ENCODE assay signal across 25 cellular contexts in the genomic region with DNA sequence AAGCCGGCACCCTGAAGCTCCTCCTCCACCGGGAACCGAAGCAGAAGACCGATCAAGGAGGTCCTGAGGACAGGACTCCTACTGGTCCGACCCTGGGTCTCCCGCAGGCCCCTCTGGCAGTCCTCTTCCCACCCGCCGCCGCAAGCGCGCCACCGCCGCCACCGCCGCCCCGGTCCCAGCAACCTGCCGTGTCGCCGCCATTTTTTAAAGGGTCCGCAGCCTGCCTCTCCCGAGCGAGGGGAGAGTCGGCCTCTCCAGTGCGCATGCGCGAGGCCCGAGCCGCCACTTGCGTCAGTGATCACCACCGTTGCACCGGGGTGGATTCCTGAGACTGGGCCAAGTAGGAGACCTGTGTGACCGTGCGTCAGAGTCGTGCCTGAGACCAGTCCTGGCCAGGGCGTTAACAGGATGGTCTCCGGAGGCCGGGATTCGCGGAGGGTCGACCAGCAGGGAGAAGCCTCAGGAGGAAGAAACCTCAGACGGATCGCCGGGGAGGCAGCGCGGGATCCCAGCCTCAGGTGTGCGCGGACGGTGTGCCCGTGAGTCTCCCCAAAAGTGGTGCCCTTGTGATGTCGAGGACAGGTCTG. TPM values are rescaled to one million over a fixed set of nuclear protein-coding genes. Genes with fewer than 3 reads are reported as not detected.
DNase-seq lines count a peak whose midpoint lies in the region; ATAC-seq and TF ChIP-seq lines count a peak whose summit lies in the region.
"Had no signal": no experiment of that assay in that cellular context is flagged by ENCODE, and none has a peak within 500 bp of the region (broad histone marks: within the 10 kb centered on the region; RNA-seq: fewer than 3 reads in every experiment).

No MANE protein-coding gene starts in this region.

- H3K4me3 ChIP-seq in testis: peak overlapping the region; percentile 46 to 57
- H3K4me3 ChIP-seq: gastrocnemius medialis, SJSA1 had no signal

- H3K4me1 Mint-ChIP-seq in chondrocyte (ENCODE audit: low read depth) (no peaks in the 10 kb centered on the region), immature natural killer cell (no peaks in the 10 kb centered on the region)
- H3K4me1 Mint-ChIP-seq: activated CD8-positive, alpha-beta memory T cell treated with anti-CD3 and anti-CD28 coated beads, Interleukin-2, amount 10 ng/mL, durations not matched to agents 7 days and 5 days; CD14-positive monocyte; naive thymus-derived CD4-positive, alpha-beta T cell had no signal

- peaks cover 13% of the 10 kb centered on the region for H3K9me3 Mint-ChIP-seq in chondrocyte (ENCODE audit: low read depth)
- H3K9me3 Mint-ChIP-seq in immature natural killer cell: peaks cover 16 to 35% (median 26%) of the 10 kb centered on the region in 6 donors

- TF ChIP-seq POLR2A in testis (IDR thresholded peaks at IDR 0.05): no peak

- no peaks in the 10 kb centered on the region for H3K27me3 ChIP-seq in testis
- H3K27me3 ChIP-seq: gastrocnemius medialis, SJSA1 had no signal

- intact Hi-C loops in Right ventricle myocardium inferior (cut with DNase I) (no loop called here), left ventricle myocardium superior (cut with micrococcal nuclease) (no loop called here), testis (cut with DNase I; ENCODE audit: low total_unique reads) (no loop called here)

- no peaks in the 10 kb centered on the region for H3K9me3 ChIP-seq in testis
- H3K9me3 ChIP-seq: gastrocnemius medialis, SJSA1 had no signal

- H3K4me3 Mint-ChIP-seq in chondrocyte (ENCODE audit: unreplicated experiment) (no peak overlapping the region), immature natural killer cell (no peak overlapping the region)
- H3K4me3 Mint-ChIP-seq: activated CD8-positive, alpha-beta memory T cell treated with anti-CD3 and anti-CD28 coated beads, Interleukin-2, amount 10 ng/mL, durations not matched to agents 7 days and 5 days; activated naive CD8-positive, alpha-beta T cell; CD14-positive monocyte had no signal

- WGBS in testis, 2 donors: 70 to 90% methylated on average over 15 to 50 of the region's 50 CpGs

- ATAC-seq in Right ventricle myocardium inferior: peak; percentile 28
- no peak for ATAC-seq in left ventricle myocardium superior
- ATAC-seq in omental fat pad (ENCODE audit: low FRiP score): no peak
- ATAC-seq in HG03342 (IDR thresholded peaks at IDR 0.05; ENCODE audit: unreplicated experiment): no peak
- ATAC-seq: activated CD8-positive, alpha-beta memory T cell treated with anti-CD3 and anti-CD28 coated beads, Interleukin-2, amount 10 ng/mL, durations not matched to agents 7 days and 5 days; esophagus mucosa; gastrocnemius medialis; HepG2; naive thymus-derived CD4-positive, alpha-beta T cell; sciatic nerve had no signal

- no peak for TF ChIP-seq CTCF in chondrocyte (IDR thresholded peaks at IDR 0.05)
- TF ChIP-seq CTCF in testis (IDR thresholded peaks at IDR 0.05): no peak
- TF ChIP-seq CTCF in omental fat pad (IDR thresholded peaks at IDR 0.05): no peak

- H3K27ac ChIP-seq in testis: no peak overlapping the region
- H3K27ac ChIP-seq: gastrocnemius medialis, HL-60, parathyroid adenoma, SJSA1 had no signal

- H3K4me1 ChIP-seq in testis: no peaks in the 10 kb centered on the region
- H3K4me1 ChIP-seq: gastrocnemius medialis, parathyroid adenoma, SJSA1 had no signal

- H3K27ac Mint-ChIP-seq in chondrocyte (ENCODE audit: unreplicated experiment): no peak overlapping the region
- no peak overlapping the region for H3K27ac Mint-ChIP-seq in immature natural killer cell
- H3K27ac Mint-ChIP-seq: activated CD8-positive, alpha-beta memory T cell treated with anti-CD3 and anti-CD28 coated beads, Interleukin-2, amount 10 ng/mL, durations not matched to agents 7 days and 5 days; activated naive CD8-positive, alpha-beta T cell; naive thymus-derived CD4-positive, alpha-beta T cell had no signal

- no peak for DNase-seq in Right ventricle myocardium inferior (ENCODE audit: missing footprints)
- DNase-seq in left ventricle myocardium superior: no peak
- DNase-seq in NCI-H2227 (lab: John Stamatoyannopoulos, UW; ENCODE audit: unreplicated experiment): peak; percentile 81
- peak; percentile 91 for DNase-seq in chondrocyte (ENCODE audit: low spot score)
- DNase-seq in testis: peak; percentile 69
- DNase-seq in immature natural killer cell: no peak
- DNase-seq in omental fat pad (ENCODE audit: low spot score): no peak
- DNase-seq: activated CD4-positive, alpha-beta T cell treated with anti-CD3 and anti-CD28 coated beads for 48 hours; activated CD8-positive, alpha-beta memory T cell treated with anti-CD3 and anti-CD28 coated beads, Interleukin-2, amount 10 ng/mL, durations not matched to agents 7 days and 5 days; effector memory CD4-positive, alpha-beta T cell; kidney glomerular epithelial cell; naive thymus-derived CD4-positive, alpha-beta T cell; NCI-H1105; NCI-H2107; NCI-H526 had no signal

- peaks cover 2% of the 10 kb centered on the region for H3K36me3 Mint-ChIP-seq in chondrocyte (ENCODE audit: low read depth)
- peaks cover 3 to 15% (median 7%) of the 10 kb centered on the region in 3 donors for H3K36me3 Mint-ChIP-seq in immature natural killer cell
- H3K36me3 Mint-ChIP-seq: CD14-positive monocyte had no signal

- no peaks in the 10 kb centered on the region for H3K36me3 ChIP-seq in testis (ENCODE audit: low read depth, missing control alignments)
- H3K36me3 ChIP-seq: gastrocnemius medialis, SJSA1 had no signal

- H3K27me3 Mint-ChIP-seq in chondrocyte (ENCODE audit: low read depth) (no peaks in the 10 kb centered on the region), immature natural killer cell (ENCODE audit: low read depth in 3 of 3) (peaks cover 0 to 8% (median 5%) of the 10 kb centered on the region in 3 donors)
- H3K27me3 Mint-ChIP-seq: activated CD8-positive, alpha-beta memory T cell treated with anti-CD3 and anti-CD28 coated beads, Interleukin-2, amount 10 ng/mL, durations not matched to agents 7 days and 5 days; activated naive CD8-positive, alpha-beta T cell; naive thymus-derived CD4-positive, alpha-beta T cell had no signal

RNA-seq across cellular contexts. Expression of a gene that starts 51.6 kb away (rescaled TPM):
- total RNA-seq in Right ventricle myocardium inferior (34.3 TPM), left ventricle myocardium superior (29.1 TPM), chondrocyte (62.2 to 69.0 TPM (median 63.8 TPM) in 3 replicates), testis (10 to 100 TPM; 37.1 to 40.4 TPM), omental fat pad (10 to 100 TPM; 45.6 to 89.0 (median 61.2) TPM)
- polyA plus RNA-seq in testis (ENCODE audit: insufficient read depth, low read depth, low replicate concordance) (12.9 TPM), immature natural killer cell (10 to 100 TPM; 18.6 to 50.6 (median 25.9) TPM)

RNA-seq across cellular contexts. Expression of a gene that starts 52.0 kb away (rescaled TPM):
- total RNA-seq in Right ventricle myocardium inferior (4.6 TPM), left ventricle myocardium superior (4.6 TPM), chondrocyte (4.9 to 7.3 TPM (median 7.2 TPM) in 3 replicates), testis (10 to 100 TPM in 1 of 2 donors, 1 to 10 TPM in 1; 7.7 to 10.3 TPM), omental fat pad (1 to 10 TPM; 4.3 to 8.5 (median 6.0) TPM)
- polyA plus RNA-seq in testis (ENCODE audit: insufficient read depth, low read depth, low replicate concordance) (11.6 TPM), immature natural killer cell (1 to 10 TPM; 2.9 to 7.6 (median 2.9) TPM)

Comparison
In these comparisons a context has a peak if more than half of its experiments do, and no peak if none do; other contexts are left out.
1. DNase-seq: peak in NCI-H2227 (single experiment), chondrocyte (single experiment) and testis (single experiment); none in Right ventricle myocardium inferior (single experiment), left ventricle myocardium superior (single experiment), immature natural killer cell (0 of 3) and omental fat pad (single experiment).